10 cellular contexts compared by ENCODE assay signal in the genomic region with DNA sequence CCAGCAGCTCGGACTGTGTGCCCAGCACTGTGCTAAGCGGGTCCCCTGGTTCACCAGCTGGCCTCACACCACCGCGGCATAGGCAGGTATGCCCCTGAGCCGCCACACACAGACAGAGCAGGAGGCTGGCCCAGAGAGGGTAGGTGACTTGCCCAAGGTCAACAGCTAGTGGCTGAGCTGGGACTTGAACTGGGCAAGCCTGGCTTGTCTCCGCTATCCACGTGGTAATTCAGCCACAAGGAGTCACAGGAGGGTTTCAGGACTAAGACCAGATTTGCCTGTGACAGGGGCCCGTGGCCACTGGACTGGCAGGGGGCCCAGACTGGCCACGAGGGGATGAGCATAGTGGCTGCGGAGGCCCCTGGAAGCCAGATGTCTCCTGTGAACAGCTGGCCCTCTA. TPM values are rescaled to one million over a fixed set of nuclear protein-coding genes. Genes with fewer than 3 reads are reported as not detected.
DNase-seq lines count a peak whose midpoint lies in the region; ATAC-seq and TF ChIP-seq lines count a peak whose summit lies in the region.
"Had no signal": no experiment of that assay in that cellular context is flagged by ENCODE, and none has a peak within 500 bp of the region (broad histone marks: within the 10 kb centered on the region; RNA-seq: fewer than 3 reads in every experiment).

No MANE protein-coding gene starts in this region.

- H3K36me3 ChIP-seq in Panc1 (ENCODE audit: control insufficient read depth, insufficient read depth, low read length) (no peaks in the 10 kb centered on the region), duodenal mucosa (ENCODE audit: control insufficient read depth in 1 of 2, insufficient read depth in 2 of 2, low read length in 2 of 2) (peaks cover 2 to 12% of the 10 kb centered on the region in 2 donors), muscle layer of colon (ENCODE audit: insufficient read depth, low read length) (no peaks in the 10 kb centered on the region), thymus (ENCODE audit: control insufficient read depth, insufficient read depth) (peaks cover 31% of the 10 kb centered on the region)

- H3K9me3 ChIP-seq in Panc1 (ENCODE audit: control insufficient read depth, insufficient read depth, low read depth, low read length) (no peaks in the 10 kb centered on the region), duodenal mucosa (ENCODE audit: control insufficient read depth in 1 of 2, low read length in 2 of 2) (no peaks in the 10 kb centered on the region), muscle layer of colon (ENCODE audit: low read length) (no peaks in the 10 kb centered on the region), thymus (ENCODE audit: control insufficient read depth) (peaks cover 1% of the 10 kb centered on the region)

- no peaks in the 10 kb centered on the region for H3K27me3 ChIP-seq in Panc1 (ENCODE audit: control insufficient read depth, insufficient read depth, low read length)
- no peaks in the 10 kb centered on the region for H3K27me3 ChIP-seq in duodenal mucosa (ENCODE audit: control insufficient read depth in 1 of 2, insufficient read depth in 2 of 2, low read length in 2 of 2)
- H3K27me3 ChIP-seq in muscle layer of colon (ENCODE audit: control insufficient read depth in 1 of 2, insufficient read depth in 2 of 2, low read length in 2 of 2): no peaks in the 10 kb centered on the region
- no peaks in the 10 kb centered on the region for H3K27me3 ChIP-seq in thymus (ENCODE audit: control insufficient read depth, insufficient read depth)

- DNase-seq in Panc1 (ENCODE audit: low read depth, low spot score): no peak
- no peak for DNase-seq in A172 (ENCODE audit: low spot score)
- DNase-seq in COLO829 (ENCODE audit: low spot score): no peak
- DNase-seq: effector CD4-positive, alpha-beta T cell; stimulated activated CD8-positive, alpha-beta memory T cell treated with anti-CD3 and anti-CD28 coated beads, Interleukin-4, amount 100 ng/mL, for 48 hours had no signal

- peaks cover 83% of the 10 kb centered on the region for H3K4me1 ChIP-seq in Panc1 (ENCODE audit: control insufficient read depth, insufficient read depth, low read length)
- H3K4me1 ChIP-seq in duodenal mucosa (ENCODE audit: control insufficient read depth in 1 of 2, insufficient read depth in 2 of 2, low read length in 2 of 2): peaks cover 32 to 34% of the 10 kb centered on the region in 2 donors
- H3K4me1 ChIP-seq in muscle layer of colon (ENCODE audit: insufficient read depth, low read length): peaks cover 68% of the 10 kb centered on the region
- H3K4me1 ChIP-seq in thymus (ENCODE audit: control insufficient read depth, insufficient read depth, low read length): peaks cover 41% of the 10 kb centered on the region

- POLR2A ChIA-PET in Panc1 (lab: Charles Lee): no interaction called here

- intact Hi-C loops in Panc1 (cut with micrococcal nuclease; ENCODE audit: unreplicated experiment): no loop called here

- no TSS peak for BruUV-seq in Panc1 (replicated peaks; lab: Mats Ljungman, UMichigan)

- CTCF ChIA-PET in Panc1 (lab: Charles Lee): interaction anchor here (0.6 kb wide), 1 partner anchor 21 kb away, joined by 3 read pairs; no protein-coding TSS in a partner anchor

- peak overlapping the region; percentile 83 for H3K27ac ChIP-seq in Panc1 (ENCODE audit: low read length)
- H3K27ac ChIP-seq in duodenal mucosa (ENCODE audit: low read depth, low read length): peak overlapping the region; percentile 83
- peak overlapping the region; percentile 92 for H3K27ac ChIP-seq in muscle layer of colon (ENCODE audit: low read depth, low read length)
- peak overlapping the region; percentile 25 for H3K27ac ChIP-seq in thymus (ENCODE audit: low read depth)

- WGBS in thymus: 82% methylated on average over 10 of the region's 10 CpGs

- no peak overlapping the region for H3K9ac ChIP-seq in duodenal mucosa (ENCODE audit: low read depth in 1 of 2, low read length in 2 of 2)
- H3K9ac ChIP-seq in muscle layer of colon (ENCODE audit: low read length): peak overlapping the region; percentile 34

- H3K4me3 ChIP-seq in Panc1 (ENCODE audit: low read depth in 2 of 2, low read length in 2 of 2) (no peak overlapping the region), duodenal mucosa (ENCODE audit: low read depth in 1 of 2, low read length in 2 of 2) (no peak overlapping the region), muscle layer of colon (ENCODE audit: low read depth in 1 of 2, low read length in 2 of 2) (no peak overlapping the region), thymus (ENCODE audit: low read length) (no peak overlapping the region)

- ATAC-seq in Panc1: no peak
- no peak for ATAC-seq in GM21381 (IDR thresholded peaks at IDR 0.05; ENCODE audit: unreplicated experiment)
- ATAC-seq in GM18909 (IDR thresholded peaks at IDR 0.05; ENCODE audit: poor library complexity, unreplicated experiment): no peak

- no peak for TF ChIP-seq CTCF in Panc1 (IDR thresholded peaks at IDR 0.05)

- in situ Hi-C loops in Panc1 (cut with HindIII; ENCODE audit: low pct_unique_long_range_greater_than_20kb, low sequenced_read_pairs): no loop called here

RNA-seq across cellular contexts. Expression of gene NCOR2, which starts 47.7 kb away (rescaled TPM):
- total RNA-seq in Panc1 (2021; ENCODE audit: unreplicated experiment): 461 TPM
- 441 TPM for polyA plus RNA-seq in Panc1 (2012; ENCODE audit: insufficient read length)
- 48.2 TPM for polyA plus RNA-seq in thymus
- 32.9 and 33.3 TPM in 2 replicates for total RNA-seq in A172 (2014; rRNA removed; shearing (Covaris generic))

Comparison
In these comparisons a context has a peak if more than half of its experiments do, and no peak if none do; other contexts are left out.
1. H3K27ac ChIP-seq: peak in every context shown above with its lines; median percentile 92 in muscle layer of colon; 83 in Panc1; 83 in duodenal mucosa; 25 in thymus.
2. RNA of gene NCOR2, which starts 47.7 kb away (total RNA-seq): 461 TPM in Panc1 (single experiment); 32.9 to 33.3 TPM in A172; every median in the first group is over 10 times any median in the second.